8 cellular contexts compared by ENCODE assay signal in the genomic region with DNA sequence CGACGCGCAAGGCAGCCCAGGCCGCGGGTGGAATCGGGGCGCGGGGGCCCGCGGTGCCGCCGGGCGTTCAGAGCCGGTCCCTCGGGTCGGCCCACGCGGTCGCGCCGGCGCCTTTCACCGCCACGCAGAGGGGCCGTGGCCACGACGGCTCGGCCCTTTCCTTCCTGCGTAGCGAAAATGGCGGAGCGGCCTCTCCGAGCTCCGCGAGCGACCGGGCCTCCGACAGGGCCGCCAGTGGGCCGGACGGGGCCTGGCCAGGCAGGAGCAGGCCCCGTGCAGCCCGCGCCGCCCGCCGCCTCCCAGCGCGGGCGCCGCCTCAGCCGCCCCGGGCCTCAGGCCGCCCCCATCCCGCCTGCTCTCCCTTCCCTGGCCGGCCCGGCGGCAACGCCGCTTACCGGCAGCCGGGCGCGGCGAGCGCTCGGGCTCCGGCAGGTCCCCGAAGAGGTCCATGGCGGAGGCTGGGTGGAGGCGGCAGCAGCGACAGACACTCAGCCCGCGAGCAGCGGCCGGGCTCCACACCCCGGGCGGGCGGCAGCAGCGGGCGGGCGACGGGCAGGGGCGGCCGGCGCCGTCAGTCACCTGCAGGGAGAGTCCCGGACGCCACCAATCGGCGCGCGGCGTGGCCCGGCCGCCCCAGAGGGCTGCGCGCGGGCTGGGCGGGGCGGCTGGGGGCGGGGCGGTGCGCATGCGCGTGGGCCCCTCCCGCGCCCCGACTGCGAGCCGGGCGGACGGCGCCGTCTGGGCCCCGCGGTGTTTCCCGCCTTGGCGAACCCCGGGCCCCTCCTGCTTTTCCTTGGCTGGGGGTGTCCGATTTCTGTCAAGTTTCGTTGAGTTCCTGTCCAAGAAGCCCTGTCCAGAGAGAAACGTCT. TPM values are rescaled to one million over a fixed set of nuclear protein-coding genes. Genes with fewer than 3 reads are reported as not detected.
DNase-seq lines count a peak whose midpoint lies in the region; ATAC-seq and TF ChIP-seq lines count a peak whose summit lies in the region.

A gene with protein sequence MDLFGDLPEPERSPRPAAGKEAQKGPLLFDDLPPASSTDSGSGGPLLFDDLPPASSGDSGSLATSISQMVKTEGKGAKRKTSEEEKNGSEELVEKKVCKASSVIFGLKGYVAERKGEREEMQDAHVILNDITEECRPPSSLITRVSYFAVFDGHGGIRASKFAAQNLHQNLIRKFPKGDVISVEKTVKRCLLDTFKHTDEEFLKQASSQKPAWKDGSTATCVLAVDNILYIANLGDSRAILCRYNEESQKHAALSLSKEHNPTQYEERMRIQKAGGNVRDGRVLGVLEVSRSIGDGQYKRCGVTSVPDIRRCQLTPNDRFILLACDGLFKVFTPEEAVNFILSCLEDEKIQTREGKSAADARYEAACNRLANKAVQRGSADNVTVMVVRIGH (minus strand): TSS at position 592 of the 869 bp plus-strand sequence. CDS start 142 bp downstream, at position 450.

- H3K9me3 Mint-ChIP-seq in CD8-positive, alpha-beta memory T cell = no peaks in the 10 kb centered on the region

- DNase-seq in CD8-positive, alpha-beta memory T cell = peak; percentile 87 to 93 (median 91)
- DNase-seq in HL-60 (ENCODE audit: low read depth in 1 of 2, low spot score in 1 of 2) = peak; percentile 59 to 81
- DNase-seq in NK-92 treated with Interleukin-12 subunit alpha and Interleukin-12 subunit beta, amount 100 ng/mL, for 24 hours (lab: John Stamatoyannopoulos, UW) = peak; percentile 87
- peak; percentile 94 for DNase-seq in activated CD8-positive, alpha-beta memory T cell treated with anti-CD3 and anti-CD28 coated beads for 24 hours
- DNase-seq in effector CD8-positive, alpha-beta T cell (lab: John Stamatoyannopoulos, UW) = peak; percentile 83
- peak; percentile 89 for DNase-seq in medulla oblongata (ENCODE audit: extremely low spot score)
- DNase-seq in stimulated activated CD8-positive, alpha-beta memory T cell treated with anti-CD3 and anti-CD28 coated beads, Interleukin-12 subunit alpha, Interleukin-12 subunit beta, amount 100 ng/mL, for 1 hour (ENCODE audit: low read depth) = peak; percentile 80

- H3K4me1 Mint-ChIP-seq in CD8-positive, alpha-beta memory T cell = peaks cover 43 to 51% (median 45%) of the 10 kb centered on the region in 3 donors

- no peaks in the 10 kb centered on the region for H3K9me3 ChIP-seq in CD8-positive, alpha-beta memory T cell (ENCODE audit: low read length)

- peak within 1 kb of the TSS; percentile 83 for H3K27ac ChIP-seq in CD8-positive, alpha-beta memory T cell (ENCODE audit: low read depth, low read length)
- H3K27ac ChIP-seq in HL-60 (replicated peaks) = peak within 1 kb of the TSS; percentile 90

- H3K36me3 ChIP-seq in CD8-positive, alpha-beta memory T cell (ENCODE audit: insufficient read depth, low read length) = no peaks in the 10 kb centered on the region

- peak within 1 kb of the TSS; percentile 87 to 97 (median 90) for H3K4me3 Mint-ChIP-seq in CD8-positive, alpha-beta memory T cell

- H3K27me3 ChIP-seq in CD8-positive, alpha-beta memory T cell (ENCODE audit: insufficient read depth, low read length, poor library complexity, severe bottlenecking) = no peaks in the 10 kb centered on the region
- no peaks in the 10 kb centered on the region for H3K27me3 ChIP-seq in HL-60 (ENCODE audit: insufficient read depth, poor library complexity, severe bottlenecking)

- POLR2A ChIA-PET in CD8-positive, alpha-beta memory T cell (lab: Charles Lee) = interaction anchor here (0.6 to 1.5 kb wide), 7 partner anchors 9 to 515 kb away, joined by 3 to 4 read pairs (median 4); no protein-coding TSS in a partner anchor

- peaks cover 0 to 18% (median 0%) of the 10 kb centered on the region in 3 donors for H3K36me3 Mint-ChIP-seq in CD8-positive, alpha-beta memory T cell

- H3K27me3 Mint-ChIP-seq in CD8-positive, alpha-beta memory T cell = peaks cover 0 to 10% of the 10 kb centered on the region in 2 donors

- CTCF ChIA-PET in CD8-positive, alpha-beta memory T cell (lab: Charles Lee) = interaction anchor here (1.1 to 1.2 kb wide), 2 partner anchors 28 to 59 kb away, joined by 3 to 5 read pairs; no protein-coding TSS in a partner anchor

- peaks cover 40% of the 10 kb centered on the region for H3K4me1 ChIP-seq in CD8-positive, alpha-beta memory T cell (ENCODE audit: insufficient read depth, low read length)

- peak within 1 kb of the TSS; percentile 88 to 98 (median 92) for H3K27ac Mint-ChIP-seq in CD8-positive, alpha-beta memory T cell

- peak; percentile 97 for ATAC-seq in GM19463 (IDR thresholded peaks at IDR 0.05; ENCODE audit: unreplicated experiment)

- no peak for TF ChIP-seq CTCF in HL-60 (IDR thresholded peaks at IDR 0.05; ENCODE audit: insufficient read depth, low read length)

- H3K4me3 ChIP-seq in CD8-positive, alpha-beta memory T cell (ENCODE audit: low read length) = peak within 1 kb of the TSS; percentile 82
- H3K4me3 ChIP-seq in HL-60 (replicated peaks; ENCODE audit: insufficient read depth, low read length) = peak within 1 kb of the TSS; percentile 67

RNA-seq across cellular contexts. Expression of the gene that starts here (rescaled TPM):
- total RNA-seq in CD8-positive, alpha-beta memory T cell = 10 to 100 TPM; 61.9 to 66.2 TPM
- polyA plus RNA-seq in CD8-positive, alpha-beta memory T cell = 39.7 TPM

Comparison
In these comparisons a context has a peak if more than half of its experiments do, and no peak if none do; other contexts are left out.
1. Peak in every context shown above with its lines: DNase-seq, ATAC-seq, H3K4me3 ChIP-seq and H3K27ac ChIP-seq.